8 cellular contexts compared by ENCODE assay signal in the genomic region with DNA sequence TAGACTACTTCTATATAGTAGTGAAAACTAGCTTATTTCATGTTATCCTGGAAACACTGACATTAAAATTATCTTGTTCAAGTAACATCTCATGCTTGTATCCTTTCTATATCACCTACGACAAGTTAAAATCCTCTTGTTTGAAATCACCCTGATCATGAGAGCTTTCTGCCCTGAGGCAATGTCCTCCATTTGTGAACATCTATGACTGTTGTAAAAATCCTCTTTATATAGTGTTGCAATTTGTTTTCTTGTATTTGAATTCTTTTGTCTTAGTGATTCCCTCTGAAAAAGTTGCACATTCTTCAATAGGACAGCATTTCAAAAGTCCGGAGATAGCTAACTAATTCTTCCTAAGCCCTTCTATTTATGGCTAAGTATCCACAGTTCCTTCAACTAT.
"Had no signal": no experiment of that assay in that cellular context is flagged by ENCODE, and none has a peak within 500 bp of the region (broad histone marks: within the 10 kb centered on the region; RNA-seq: fewer than 3 reads in every experiment).

No MANE protein-coding gene starts in this region.

- H3K4me1 Mint-ChIP-seq: GM23338, H9 had no signal

- H3K4me3 Mint-ChIP-seq: GM23338, H9, HFFc6 had no signal

- H3K4me1 ChIP-seq: HAP-1 had no signal

- DNase-seq: GM23248, GOT3, H7, H9, HCEC 1CT, HFFc6 had no signal

- H3K9ac ChIP-seq: GM23248 had no signal

- H3K4me2 ChIP-seq: GM23338 had no signal

- H2AFZ ChIP-seq: GM23248, GM23338 had no signal

- H3K27ac ChIP-seq: GM23248 had no signal

- H3K9me3 ChIP-seq: HAP-1 had no signal

- H3K4me3 ChIP-seq: GM23248, GM23338, HAP-1 had no signal

- H3K9me3 Mint-ChIP-seq: H9, HFFc6 had no signal

- H3K27ac Mint-ChIP-seq: GM23338, H9, HFFc6 had no signal

- H3K36me3 ChIP-seq: HAP-1 had no signal
